10 cellular contexts compared by ENCODE assay signal in the genomic region with DNA sequence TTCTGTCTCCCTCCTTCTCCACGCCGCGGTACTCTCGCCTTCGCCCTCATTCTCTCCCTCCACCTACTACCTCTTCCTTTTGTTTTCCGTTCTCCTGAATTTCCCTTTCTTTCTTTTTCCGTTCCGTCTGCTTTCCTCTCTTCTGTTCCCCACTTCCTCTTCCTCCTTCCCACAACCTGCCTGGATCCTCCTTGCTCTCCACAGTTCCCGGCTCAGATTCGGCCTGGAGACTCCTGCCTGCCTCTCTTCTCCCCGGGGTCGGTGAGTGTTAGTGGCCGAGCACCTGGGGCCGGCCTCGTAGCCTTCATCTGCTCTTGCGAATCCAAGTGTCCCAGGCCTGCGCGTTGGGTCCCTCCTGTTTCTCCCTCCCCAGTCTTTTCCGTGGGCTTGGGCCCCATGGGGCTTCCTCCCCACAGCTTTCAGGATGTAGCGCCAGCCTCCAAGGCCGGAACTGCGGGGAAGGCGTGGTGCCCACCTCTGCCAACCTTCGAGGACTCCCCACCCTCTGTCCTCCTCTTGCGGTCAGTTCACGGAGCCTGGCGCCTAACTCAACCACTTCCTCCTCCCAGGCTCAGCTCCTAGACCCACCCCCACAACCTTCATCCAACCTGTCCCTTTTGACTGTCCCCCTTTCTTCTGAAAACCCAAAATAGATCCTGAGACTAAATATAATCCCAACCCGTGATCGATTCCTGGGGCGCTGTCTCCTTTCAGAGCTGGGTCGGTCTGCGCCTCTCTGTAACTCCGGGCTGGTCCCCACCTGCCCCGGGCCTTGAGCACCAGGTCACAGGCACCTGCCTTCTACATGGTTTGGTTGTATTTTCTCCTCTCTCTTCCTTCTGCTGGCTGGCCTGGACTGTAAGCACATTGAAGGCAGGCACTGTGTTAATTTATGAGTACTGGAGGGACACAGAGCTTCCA. TPM values are rescaled to one million over a fixed set of nuclear protein-coding genes. Genes with fewer than 3 reads are reported as not detected.
DNase-seq lines count a peak whose midpoint lies in the region; ATAC-seq and TF ChIP-seq lines count a peak whose summit lies in the region.
"Had no signal": no experiment of that assay in that cellular context is flagged by ENCODE, and none has a peak within 500 bp of the region (broad histone marks: within the 10 kb centered on the region; RNA-seq: fewer than 3 reads in every experiment).

No MANE protein-coding gene starts in this region.

- peak overlapping the region; percentile 2 for H3K27ac Mint-ChIP-seq in central memory CD8-positive, alpha-beta T cell (ENCODE audit: low read depth)
- H3K27ac Mint-ChIP-seq in memory B cell: peak overlapping the region; percentile 78

- peaks cover 11% of the 10 kb centered on the region for H3K9me3 Mint-ChIP-seq in central memory CD8-positive, alpha-beta T cell
- peaks cover 14% of the 10 kb centered on the region for H3K9me3 Mint-ChIP-seq in memory B cell

- H3K4me3 ChIP-seq in heart left ventricle: peak overlapping the region; percentile 1 to 67 (median 38)
- peak overlapping the region in 3 of 4 donors; percentile 1 to 24 (median 20) for H3K4me3 ChIP-seq in upper lobe of left lung

- H3K27me3 ChIP-seq in heart left ventricle: peaks cover 66 to 100% (median 98%) of the 10 kb centered on the region in 9 donors
- peaks cover 0 to 95% (median 66%) of the 10 kb centered on the region in 4 donors for H3K27me3 ChIP-seq in upper lobe of left lung

- H3K36me3 Mint-ChIP-seq in central memory CD8-positive, alpha-beta T cell (ENCODE audit: insufficient read depth): peaks cover 53% of the 10 kb centered on the region
- peaks cover 19% of the 10 kb centered on the region for H3K36me3 Mint-ChIP-seq in memory B cell

- peaks cover 67% of the 10 kb centered on the region for H3K4me1 Mint-ChIP-seq in central memory CD8-positive, alpha-beta T cell
- H3K4me1 Mint-ChIP-seq in memory B cell: peaks cover 29% of the 10 kb centered on the region

- 22 to 32% (median 31%) methylated on average over 34 of the region's 34 CpGs for WGBS in heart left ventricle, 4 donors
- WGBS in upper lobe of left lung, 2 donors: 39 to 42% methylated on average over 33 to 34 of the region's 34 CpGs

- peaks cover 100% of the 10 kb centered on the region for H3K27me3 Mint-ChIP-seq in central memory CD8-positive, alpha-beta T cell
- H3K27me3 Mint-ChIP-seq in memory B cell: peaks cover 45% of the 10 kb centered on the region

- no peak for TF ChIP-seq CTCF in heart left ventricle (IDR thresholded peaks at IDR 0.05)
- TF ChIP-seq CTCF in upper lobe of left lung (IDR thresholded peaks at IDR 0.05): no peak

- ATAC-seq in heart left ventricle (no peak), left ventricle myocardium superior (no peak), memory B cell (ENCODE audit: low read depth) (no peak), upper lobe of left lung (ENCODE audit: low FRiP score in 2 of 2) (no peak), GM21723 (IDR thresholded peaks at IDR 0.05; ENCODE audit: unreplicated experiment) (no peak), HG03565 (IDR thresholded peaks at IDR 0.05; ENCODE audit: unreplicated experiment) (no peak)
- ATAC-seq in central memory CD8-positive, alpha-beta T cell (replicated peaks; ENCODE audit: extremely low read depth, poor library complexity, severe bottlenecking): no peak

- H3K27ac ChIP-seq in heart left ventricle: peak overlapping the region; percentile 55 to 91 (median 76)
- peak overlapping the region in 3 of 4 donors; percentile 6 to 88 (median 12) for H3K27ac ChIP-seq in upper lobe of left lung
- H3K27ac ChIP-seq: neutrophil had no signal

- intact Hi-C loops in heart left ventricle (cut with DNase I) (loop anchor here in 6 of 10 donors (5.0 to 10.0 kb wide), 3 partner anchors 525 to 535 kb away; no protein-coding TSS in a partner anchor), left ventricle myocardium superior (cut with micrococcal nuclease) (no loop called here)

- DNase-seq in heart left ventricle (peak in 1 of 5 donors; percentile 68), left ventricle myocardium superior (no peak), memory B cell (ENCODE audit: low spot score in 2 of 2) (no peak), upper lobe of left lung (peak in 1 of 2 donors; percentile 34), NCI-H146 (lab: John Stamatoyannopoulos, UW) (no peak)
- DNase-seq in central memory CD8-positive, alpha-beta T cell (ENCODE audit: low spot score in 2 of 2): no peak
- DNase-seq: OCI-M1 had no signal

- peak overlapping the region; percentile 19 for H3K4me3 Mint-ChIP-seq in central memory CD8-positive, alpha-beta T cell
- peak overlapping the region; percentile 59 for H3K4me3 Mint-ChIP-seq in memory B cell

- H3K9me3 ChIP-seq in heart left ventricle (no peaks in the 10 kb centered on the region), upper lobe of left lung (peaks cover 0 to 10% (median 6%) of the 10 kb centered on the region in 4 donors)
- H3K9me3 ChIP-seq: neutrophil had no signal

- TF ChIP-seq POLR2A in heart left ventricle (IDR thresholded peaks at IDR 0.05) (no peak), upper lobe of left lung (IDR thresholded peaks at IDR 0.05) (no peak)

- peaks cover 0 to 79% (median 46%) of the 10 kb centered on the region in 12 donors for H3K4me1 ChIP-seq in heart left ventricle
- H3K4me1 ChIP-seq in upper lobe of left lung: peaks cover 61 to 79% (median 68%) of the 10 kb centered on the region in 4 donors

- no peaks in the 10 kb centered on the region for H3K36me3 ChIP-seq in heart left ventricle
- no peaks in the 10 kb centered on the region for H3K36me3 ChIP-seq in upper lobe of left lung
- H3K36me3 ChIP-seq: neutrophil had no signal

- TF ChIP-seq EP300 in upper lobe of left lung (IDR thresholded peaks at IDR 0.05): no peak

RNA-seq across cellular contexts. Expression of a gene that starts 6.8 kb away (rescaled TPM):
- total RNA-seq in heart left ventricle: 10 to 100 TPM in 5 of 9 donors, 1 to 10 TPM in 4; 8.3 to 21.0 (median 12.5) TPM
- polyA plus RNA-seq in heart left ventricle: 10 to 100 TPM; 10.5 to 16.3 TPM
- total RNA-seq in left ventricle myocardium superior: 13.7 TPM
- 10 to 100 TPM in 1 of 6 donors, 1 to 10 TPM in 5; 3.8 to 25.6 (median 5.7) TPM for total RNA-seq in upper lobe of left lung
